In the genomic region with DNA sequence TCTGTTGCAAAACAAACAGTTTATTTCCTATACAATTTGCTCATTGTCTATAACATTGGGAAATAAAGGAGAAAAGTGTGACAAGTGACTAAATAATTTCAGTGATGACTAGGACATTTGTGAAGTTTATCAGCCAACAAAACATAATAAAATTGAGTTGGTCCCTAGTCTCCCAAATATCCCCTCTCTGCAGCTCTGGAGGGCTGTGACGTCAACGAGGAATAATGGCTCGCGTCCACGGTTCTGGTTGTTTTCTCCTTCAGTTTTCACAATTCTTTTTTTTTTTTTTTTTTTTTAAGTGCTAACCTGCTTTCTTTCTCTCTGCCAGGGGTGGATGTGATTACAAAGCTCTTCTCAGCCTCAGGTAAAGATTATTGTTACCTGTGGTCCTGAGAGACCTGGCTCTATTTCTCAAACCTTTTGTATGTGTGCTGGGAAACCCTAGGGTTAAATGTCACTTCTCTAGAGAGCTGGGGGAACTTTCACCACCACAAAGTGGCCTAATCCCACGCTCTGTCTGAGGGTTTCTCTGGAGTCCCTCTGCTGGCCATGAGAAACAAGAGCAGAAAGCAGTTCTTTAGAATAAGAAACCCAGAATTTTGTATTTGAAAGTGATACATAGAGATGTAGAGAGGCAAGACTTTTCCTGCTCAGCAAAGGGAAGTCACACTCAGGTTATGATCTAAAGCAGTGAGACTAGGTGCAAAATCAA, we compare ENCODE assay signal across 9 cellular contexts. TPM values are rescaled to one million over a fixed set of nuclear protein-coding genes. Genes with fewer than 3 reads are reported as not detected.
A peak's percentile ranks its signal among the peaks of the same experiment; 100 is the strongest.
DNase-seq lines count a peak whose midpoint lies in the region; ATAC-seq, FAIRE-seq and TF ChIP-seq lines count a peak whose summit lies in the region.
"Had no signal": no experiment of that assay in that cellular context is flagged by ENCODE, and none has a peak within 500 bp of the region (broad histone marks: within the 10 kb centered on the region; RNA-seq: fewer than 3 reads in every experiment).

No MANE protein-coding gene starts in this region.

- H3K9me3 Mint-ChIP-seq in stimulated activated naive B cell treated with anti-CD40 and anti-IgM and Interleukin-4, amounts not matched to agents 10 μg/mL and 1 μg/mL and 100 μg/mL, for 72 hours, result no peaks in the 10 kb centered on the region

- peaks cover 25 to 27% of the 10 kb centered on the region in 2 donors for H3K4me1 Mint-ChIP-seq in stimulated activated naive B cell treated with anti-CD40 and anti-IgM and Interleukin-4, amounts not matched to agents 10 μg/mL and 1 μg/mL and 100 μg/mL, for 72 hours

- H3K27me3 ChIP-seq in Karpas-422 (ENCODE audit: low read length) (no peaks in the 10 kb centered on the region), heart left ventricle (no peaks in the 10 kb centered on the region)

- H3K36me3 ChIP-seq in Karpas-422 (ENCODE audit: insufficient read depth, low read length) (no peaks in the 10 kb centered on the region), heart left ventricle (no peaks in the 10 kb centered on the region)

- intact Hi-C loops in heart left ventricle (cut with DNase I), result loop anchor here in 7 of 10 donors (5.0 to 10.0 kb wide), 7 partner anchors 332 to 953 kb away; no protein-coding TSS in a partner anchor

- H3K4me3 Mint-ChIP-seq in stimulated activated naive B cell treated with anti-CD40 and anti-IgM and Interleukin-4, amounts not matched to agents 10 μg/mL and 1 μg/mL and 100 μg/mL, for 72 hours, result peak overlapping the region; percentile 8 to 40

- no peak for FAIRE-seq in GM12891 (lab: Jason Lieb, UNC)
- FAIRE-seq in GM12892 (lab: Jason Lieb, UNC), result no peak

- DNase-seq in AG09319 (ENCODE audit: extremely low read depth, low read depth) (no peak), GM12891 (ENCODE audit: insufficient read length, low spot score) (peak; percentile 25), Karpas-422 (peak; percentile 74), heart left ventricle (no peak), C1 segment of cervical spinal cord (lab: John Stamatoyannopoulos, UW) (no peak), GM12892 (ENCODE audit: insufficient read length) (no peak)
- peak; percentile 45 for DNase-seq in activated CD4-positive, alpha-beta T cell treated with anti-CD3 and anti-CD28 coated beads for 48 hours
- peak; percentile 57 for DNase-seq in stimulated activated naive B cell treated with anti-CD40 and anti-IgM and Interleukin-4, amounts not matched to agents 10 μg/mL and 1 μg/mL and 100 μg/mL, for 72 hours

- H3K9ac ChIP-seq in Karpas-422 (ENCODE audit: low read length), result no peak overlapping the region

- H3K4me3 ChIP-seq in Karpas-422 (ENCODE audit: low read length) (no peak overlapping the region), heart left ventricle (no peak overlapping the region)

- TF ChIP-seq POLR2A in GM12891 (IDR thresholded peaks at IDR 0.05; ENCODE audit: low read depth, low read length) (no peak), heart left ventricle (IDR thresholded peaks at IDR 0.05) (no peak), GM12892 (IDR thresholded peaks at IDR 0.05; ENCODE audit: low read depth, low read length) (no peak)

- WGBS in heart left ventricle, 4 donors, result 31 to 64% (median 48%) methylated on average over 6 of the region's 6 CpGs

- H3K79me2 ChIP-seq in Karpas-422 (ENCODE audit: low read length), result no peaks in the 10 kb centered on the region

- H2AFZ ChIP-seq in Karpas-422 (ENCODE audit: low read length), result no peak overlapping the region

- H3K27me3 Mint-ChIP-seq in stimulated activated naive B cell treated with anti-CD40 and anti-IgM and Interleukin-4, amounts not matched to agents 10 μg/mL and 1 μg/mL and 100 μg/mL, for 72 hours, result peaks cover 6 to 10% of the 10 kb centered on the region in 2 donors

- no peak overlapping the region for H3K27ac Mint-ChIP-seq in stimulated activated naive B cell treated with anti-CD40 and anti-IgM and Interleukin-4, amounts not matched to agents 10 μg/mL and 1 μg/mL and 100 μg/mL, for 72 hours

- H3K4me1 ChIP-seq in Karpas-422 (ENCODE audit: low read length), result peaks cover 10% of the 10 kb centered on the region
- H3K4me1 ChIP-seq in heart left ventricle, result peaks cover 0 to 19% (median 2%) of the 10 kb centered on the region in 12 donors

- H4K20me1 ChIP-seq in Karpas-422 (ENCODE audit: insufficient read depth, low read depth, low read length), result no peaks in the 10 kb centered on the region

- ATAC-seq in heart left ventricle, result peak in 3 of 4 donors; percentile 40 to 68 (median 58)
- peak; percentile 80 to 84 for ATAC-seq in stimulated activated naive B cell treated with anti-CD40 and anti-IgM and Interleukin-4, amounts not matched to agents 10 μg/mL and 1 μg/mL and 100 μg/mL, for 72 hours (replicated peaks)

- H3K27ac ChIP-seq in Karpas-422 (ENCODE audit: low read length) (no peak overlapping the region), heart left ventricle (peak overlapping the region in 1 of 12 donors; percentile 2)
- H3K27ac ChIP-seq: epithelial cell of prostate had no signal

- no peak overlapping the region for H3K4me2 ChIP-seq in Karpas-422 (ENCODE audit: low read depth, low read length, poor library complexity, severe bottlenecking)

- no peaks in the 10 kb centered on the region for H3K9me2 ChIP-seq in Karpas-422 (replicated peaks; ENCODE audit: insufficient read depth, low read length)

- TF ChIP-seq CTCF in AG09319 (IDR thresholded peaks at IDR 0.05; ENCODE audit: low read depth, low read length) (peak; percentile 81), heart left ventricle (IDR thresholded peaks at IDR 0.05) (peak in 11 of 12 donors; percentile 13 to 52 (median 38))

- no peaks in the 10 kb centered on the region for H3K36me3 Mint-ChIP-seq in stimulated activated naive B cell treated with anti-CD40 and anti-IgM and Interleukin-4, amounts not matched to agents 10 μg/mL and 1 μg/mL and 100 μg/mL, for 72 hours

- H3K9me3 ChIP-seq in Karpas-422 (ENCODE audit: low read length), result no peaks in the 10 kb centered on the region
- H3K9me3 ChIP-seq in heart left ventricle, result peaks cover 0 to 3% (median 0%) of the 10 kb centered on the region in 12 donors

TF ChIP-seq in GM12891, 5 proteins besides CTCF, POLR2A, EP300 and RAD21:
- TF ChIP-seq SPI1 (IDR thresholded peaks at IDR 0.05; ENCODE audit: low read depth, low read length) (no peak), POLR2AphosphoS5 (IDR thresholded peaks at IDR 0.05; ENCODE audit: low read depth, low read length) (no peak), POU2F2 (IDR thresholded peaks at IDR 0.05; ENCODE audit: low read depth, low read length) (no peak), PAX5 (IDR thresholded peaks at IDR 0.05; ENCODE audit: insufficient read depth, low read length, severe bottlenecking) (no peak), TAF1 (IDR thresholded peaks at IDR 0.05; ENCODE audit: low read depth, low read length) (no peak)
TF ChIP-seq in GM12891: peak in this region for 0.

RNA-seq across cellular contexts. Expression of a gene that starts 36.2 kb away (rescaled TPM):
- polyA plus RNA-seq in GM12891 (2012; ENCODE audit: low read depth, missing spikeins), result not detected
- total RNA-seq in Karpas-422 (2014; rRNA removed; shearing (Covaris generic); ENCODE audit: low replicate concordance), result not detected in 2 replicates
- total RNA-seq in heart left ventricle, result under 1 TPM in 2 of 9 donors, not detected in 7; 0.11 to 0.15 TPM
- not detected for polyA plus RNA-seq in heart left ventricle
- polyA plus RNA-seq in GM12892 (2012; ENCODE audit: missing spikeins), result not detected

Comparison
In these comparisons a context has a peak if more than half of its experiments do, and no peak if none do; other contexts are left out.
1. DNase-seq: peak in GM12891 (single experiment), Karpas-422 (single experiment), activated CD4-positive, alpha-beta T cell treated with anti-CD3 and anti-CD28 coated beads for 48 hours (single experiment) and stimulated activated naive B cell treated with anti-CD40 and anti-IgM and Interleukin-4, amounts not matched to agents 10 μg/mL and 1 μg/mL and 100 μg/mL, for 72 hours (single experiment); none in AG09319 (single experiment), heart left ventricle (0 of 5), C1 segment of cervical spinal cord (0 of 14) and GM12892 (single experiment).